Comparison of ENCODE assay signal across 19 cellular contexts in genomic region chr12:106062693-106063092, GRCh38.
DNase-seq lines count a peak whose midpoint lies in the region; ATAC-seq and TF ChIP-seq lines count a peak whose summit lies in the region.
"Had no signal": no experiment of that assay in that cellular context is flagged by ENCODE, and none has a peak within 500 bp of the region (broad histone marks: within the 10 kb centered on the region; RNA-seq: fewer than 3 reads in every experiment).

No MANE protein-coding gene starts in this region.

- DNase-seq in heart left ventricle = no peak
- DNase-seq in cardiac septum (ENCODE audit: low spot score) = no peak
- DNase-seq in endothelial cell (ENCODE audit: low spot score) = no peak
- DNase-seq in uterus = no peak
- no peak for DNase-seq in posterior cingulate gyrus
- DNase-seq in NCI-H2081 treated with DMSO at 0.1 percent for 48 hours (lab: John Stamatoyannopoulos, UW) = no peak
- DNase-seq in MM.1S = no peak
- DNase-seq: CD8-positive, alpha-beta memory T cell; GF-D8; GOT3; KBM-7; NCI-H146; NCI-H2081; NCI-H526 treated with DMSO at 0.1 percent for 48 hours; PC-9; SHP77 had no signal

- TF ChIP-seq POLR2A in heart left ventricle (IDR thresholded peaks at IDR 0.05) (no peak), uterus (IDR thresholded peaks at IDR 0.05) (no peak)

- peak overlapping the region; percentile 33 for H3K4me3 Mint-ChIP-seq in endothelial cell (ENCODE audit: unreplicated experiment)
- H3K4me3 Mint-ChIP-seq: CD8-positive, alpha-beta memory T cell had no signal

- ATAC-seq in heart left ventricle = peak in 3 of 4 donors; percentile 7 to 66 (median 8)
- ATAC-seq: SK-N-SH treated with all-trans-retinoic acid at 6 μM for 48 hours had no signal

- H3K4me1 ChIP-seq in heart left ventricle = peaks cover 0 to 48% (median 20%) of the 10 kb centered on the region in 12 donors
- peaks cover 0 to 10% of the 10 kb centered on the region in 2 donors for H3K4me1 ChIP-seq in uterus
- H3K4me1 ChIP-seq in MM.1S (ENCODE audit: low read length) = no peaks in the 10 kb centered on the region

- no peak overlapping the region for H2AFZ ChIP-seq in MM.1S (ENCODE audit: low read length)
- H2AFZ ChIP-seq: PC-9 had no signal

- no peaks in the 10 kb centered on the region for H4K20me1 ChIP-seq in MM.1S (ENCODE audit: insufficient read depth, low read length)
- H4K20me1 ChIP-seq: BLaER1 treated with 17β-estradiol and CSF1 and Interleukin-3, amounts not matched to agents 10 nM and 100 nM had no signal

- 54 to 69% (median 65%) methylated on average over 5 of the region's 5 CpGs for WGBS in heart left ventricle, 4 donors

- no peaks in the 10 kb centered on the region for H3K27me3 ChIP-seq in heart left ventricle
- no peaks in the 10 kb centered on the region for H3K27me3 ChIP-seq in uterus
- no peaks in the 10 kb centered on the region for H3K27me3 ChIP-seq in MM.1S (replicated peaks; ENCODE audit: insufficient read depth, low read length)
- H3K27me3 ChIP-seq: BLaER1 treated with 17β-estradiol and CSF1 and Interleukin-3, amounts not matched to agents 10 nM and 100 nM had no signal

- H3K27me3 Mint-ChIP-seq in endothelial cell (ENCODE audit: unreplicated experiment) = peaks cover 7% of the 10 kb centered on the region

- no peak overlapping the region for H3K27ac Mint-ChIP-seq in endothelial cell (ENCODE audit: unreplicated experiment)
- H3K27ac Mint-ChIP-seq: CD8-positive, alpha-beta memory T cell had no signal

- H3K9me3 ChIP-seq in heart left ventricle (no peaks in the 10 kb centered on the region), uterus (no peaks in the 10 kb centered on the region), MM.1S (replicated peaks; ENCODE audit: insufficient read depth, low read length) (no peaks in the 10 kb centered on the region)

- peaks cover 22% of the 10 kb centered on the region for H3K36me3 Mint-ChIP-seq in endothelial cell (ENCODE audit: low read depth, unreplicated experiment)
- H3K36me3 Mint-ChIP-seq: CD8-positive, alpha-beta memory T cell had no signal

- no peaks in the 10 kb centered on the region for H3K79me2 ChIP-seq in MM.1S (ENCODE audit: low read length)

- intact Hi-C loops in heart left ventricle (cut with DNase I) (no loop called here), cardiac septum (cut with DNase I) (loop anchor here (10.0 kb wide), 1 partner anchor 358 kb away; no protein-coding TSS in a partner anchor), uterus (cut with DNase I; ENCODE audit: low total_unique reads) (no loop called here), posterior cingulate gyrus (cut with DNase I) (no loop called here)

- H3K4me2 ChIP-seq in MM.1S (ENCODE audit: low read depth, low read length) = no peak overlapping the region
- H3K4me2 ChIP-seq: BLaER1 treated with 17β-estradiol and CSF1 and Interleukin-3, amounts not matched to agents 10 nM and 100 nM; PC-9 had no signal

- H3K4me3 ChIP-seq in heart left ventricle (no peak overlapping the region), uterus (no peak overlapping the region), MM.1S (ENCODE audit: low read length) (no peak overlapping the region)
- H3K4me3 ChIP-seq: BLaER1 treated with 17β-estradiol and CSF1 and Interleukin-3, amounts not matched to agents 10 nM and 100 nM; PC-9 had no signal

- H3K36me3 ChIP-seq in heart left ventricle (peaks cover 0 to 41% (median 24%) of the 10 kb centered on the region in 9 donors), uterus (no peaks in the 10 kb centered on the region), MM.1S (replicated peaks; ENCODE audit: insufficient read depth, low read length) (no peaks in the 10 kb centered on the region; the same call in 1 of the 2 replicates)
- H3K36me3 ChIP-seq: BLaER1 treated with 17β-estradiol and CSF1 and Interleukin-3, amounts not matched to agents 10 nM and 100 nM had no signal

- H3K27ac ChIP-seq in heart left ventricle = peak overlapping the region in 5 of 12 donors; percentile 7 to 33 (median 19)
- H3K27ac ChIP-seq in uterus = peak overlapping the region; percentile 7 to 39
- H3K27ac ChIP-seq in MM.1S (ENCODE audit: low read length) = no peak overlapping the region
- H3K27ac ChIP-seq: BLaER1 treated with 17β-estradiol and CSF1 and Interleukin-3, amounts not matched to agents 10 nM and 100 nM; PC-9 had no signal

- peaks cover 47% of the 10 kb centered on the region for H3K4me1 Mint-ChIP-seq in endothelial cell (ENCODE audit: unreplicated experiment)
- H3K4me1 Mint-ChIP-seq: CD8-positive, alpha-beta memory T cell had no signal

- H3K9me2 ChIP-seq in MM.1S (replicated peaks; ENCODE audit: insufficient read depth, low read length) = no peaks in the 10 kb centered on the region

- no peak overlapping the region for H3K9ac ChIP-seq in MM.1S (ENCODE audit: low read length)
- H3K9ac ChIP-seq: BLaER1 treated with 17β-estradiol and CSF1 and Interleukin-3, amounts not matched to agents 10 nM and 100 nM had no signal

- no peaks in the 10 kb centered on the region for H3F3A ChIP-seq in MM.1S (ENCODE audit: insufficient read depth, low read length)

- TF ChIP-seq CTCF in heart left ventricle (IDR thresholded peaks at IDR 0.05) (no peak), endothelial cell (IDR thresholded peaks at IDR 0.05; ENCODE audit: unreplicated experiment) (no peak), uterus (IDR thresholded peaks at IDR 0.05) (no peak), MM.1S (IDR thresholded peaks at IDR 0.05; ENCODE audit: low read length) (no peak)

- H3K9me3 Mint-ChIP-seq in endothelial cell (ENCODE audit: unreplicated experiment) = no peaks in the 10 kb centered on the region
- H3K9me3 Mint-ChIP-seq: CD8-positive, alpha-beta memory T cell had no signal

TF ChIP-seq in PFSK-1, 5 proteins besides CTCF, POLR2A, EP300 and RAD21:
- TF ChIP-seq TAF1 (IDR thresholded peaks at IDR 0.05; ENCODE audit: borderline replicate concordance, insufficient read depth, low read length) = no peak
- peak in 1 of 2 experiments; percentile 59; a peak in 1 of 4 replicates for TF ChIP-seq REST (IDR thresholded peaks at IDR 0.05; ENCODE audit: insufficient read depth in 1 of 2, low read depth in 2 of 2, low read length in 2 of 2)
- TF ChIP-seq FOXP2 (optimal IDR thresholded peaks at IDR 0.05; ENCODE audit: borderline replicate concordance, extremely low read depth, extremely low read length, insufficient read depth) = no peak
- TF ChIP-seq POLR2AphosphoS5 (IDR thresholded peaks at IDR 0.05; ENCODE audit: low read depth, low read length) = no peak
- TF ChIP-seq SIN3A (IDR thresholded peaks at IDR 0.05; ENCODE audit: borderline replicate concordance, insufficient read depth, low read length) = 0 out of 2 replicates have a peak, but pooled peaks have one; percentile 22
TF ChIP-seq in PFSK-1: peak in this region for 2.
